In the genomic region with DNA sequence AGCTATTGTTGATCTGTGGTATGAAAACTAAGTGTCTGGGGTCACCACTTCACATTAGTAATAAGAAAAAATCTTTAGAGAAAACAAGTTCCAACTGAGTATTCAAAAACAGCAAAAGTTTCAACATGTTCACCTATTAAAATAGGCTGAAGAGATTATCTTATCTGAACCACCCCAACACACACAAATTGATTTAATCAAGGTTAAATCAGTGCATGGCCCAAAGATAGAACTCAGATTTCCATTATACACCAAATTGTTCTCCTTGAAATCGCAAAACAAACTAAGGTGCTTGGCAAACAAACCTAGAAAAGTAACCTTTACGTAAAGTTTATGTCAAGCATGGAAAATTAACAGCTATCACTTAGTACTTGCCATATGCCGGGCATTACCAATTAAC, we compare ENCODE assay signal across 21 cellular contexts.
A peak's percentile ranks its signal among the peaks of the same experiment; 100 is the strongest.
DNase-seq lines count a peak whose midpoint lies in the region; ATAC-seq and TF ChIP-seq lines count a peak whose summit lies in the region.
"Had no signal": no experiment of that assay in that cellular context is flagged by ENCODE, and none has a peak within 500 bp of the region (broad histone marks: within the 10 kb centered on the region; RNA-seq: fewer than 3 reads in every experiment).

No MANE protein-coding gene starts in this region.

- H3K27ac Mint-ChIP-seq in activated CD4-positive, alpha-beta T cell treated with anti-CD3 and anti-CD28 coated beads, Interleukin-2, amount 10 ng/mL, durations not matched to agents 7 days and 5 days: peak overlapping the region; percentile 4
- H3K27ac Mint-ChIP-seq in activated CD4-positive, alpha-beta T cell treated with anti-CD3 and anti-CD28 coated beads for 36 hours: no peak overlapping the region
- H3K27ac Mint-ChIP-seq in activated T-helper 2 cell treated with anti-CD3 and anti-CD28 coated beads, Interferon-gamma antibody, Interleukin-2, Interleukin-4, amounts not matched to agents 10 μg/mL and 5 μg/mL and 100 μg/mL, durations not matched to agents 14 hours and 24 hours and 36 hours: no peak overlapping the region
- H3K27ac Mint-ChIP-seq: B cell; CD4-positive, CD25-positive, alpha-beta regulatory T cell; CD8-positive, alpha-beta T cell; HFFc6 had no signal

- peaks cover 23% of the 10 kb centered on the region for H3K36me3 Mint-ChIP-seq in activated CD4-positive, alpha-beta T cell treated with anti-CD3 and anti-CD28 coated beads, Interleukin-2, amount 10 ng/mL, durations not matched to agents 7 days and 5 days (ENCODE audit: low read depth)
- H3K36me3 Mint-ChIP-seq in activated CD4-positive, alpha-beta T cell treated with anti-CD3 and anti-CD28 coated beads for 36 hours (ENCODE audit: low read depth): peaks cover 40% of the 10 kb centered on the region
- H3K36me3 Mint-ChIP-seq in activated T-helper 2 cell treated with anti-CD3 and anti-CD28 coated beads, Interferon-gamma antibody, Interleukin-2, Interleukin-4, amounts not matched to agents 10 μg/mL and 5 μg/mL and 100 μg/mL, durations not matched to agents 14 hours and 24 hours and 36 hours (ENCODE audit: low read depth): peaks cover 44% of the 10 kb centered on the region

- no peaks in the 10 kb centered on the region for H3K9me3 ChIP-seq in right lobe of liver
- H3K9me3 ChIP-seq in upper lobe of right lung: no peaks in the 10 kb centered on the region
- H3K9me3 ChIP-seq: BLaER1, Caco-2, HAP-1 had no signal

- no peaks in the 10 kb centered on the region for H3K27me3 Mint-ChIP-seq in activated CD4-positive, alpha-beta T cell treated with anti-CD3 and anti-CD28 coated beads, Interleukin-2, amount 10 ng/mL, durations not matched to agents 7 days and 5 days
- H3K27me3 Mint-ChIP-seq in activated CD4-positive, alpha-beta T cell treated with anti-CD3 and anti-CD28 coated beads for 36 hours: no peaks in the 10 kb centered on the region
- no peaks in the 10 kb centered on the region for H3K27me3 Mint-ChIP-seq in activated T-helper 2 cell treated with anti-CD3 and anti-CD28 coated beads, Interferon-gamma antibody, Interleukin-2, Interleukin-4, amounts not matched to agents 10 μg/mL and 5 μg/mL and 100 μg/mL, durations not matched to agents 14 hours and 24 hours and 36 hours (ENCODE audit: low read depth)
- H3K27me3 Mint-ChIP-seq: B cell; CD4-positive, CD25-positive, alpha-beta regulatory T cell had no signal

- H3K27ac ChIP-seq in VCaP (peak overlapping the region; percentile 26; the same call in 1 of the 2 replicates), right lobe of liver (peak overlapping the region in 2 of 3 donors; percentile 24 to 49), upper lobe of right lung (no peak overlapping the region)
- H3K27ac ChIP-seq: 22Rv1, BLaER1, C4-2B, GM23248 had no signal

- no peaks in the 10 kb centered on the region for H3K36me3 ChIP-seq in right lobe of liver
- peaks cover 11% of the 10 kb centered on the region for H3K36me3 ChIP-seq in upper lobe of right lung
- H3K36me3 ChIP-seq: HAP-1 had no signal

- H3K4me3 ChIP-seq in LNCaP clone FGC (ENCODE audit: low read depth, low read length) (no peak overlapping the region), right lobe of liver (no peak overlapping the region), upper lobe of right lung (no peak overlapping the region)
- H3K4me3 ChIP-seq: BLaER1, GM12878, GM23248, HAP-1 had no signal

- CTCF ChIA-PET in activated CD4-positive, alpha-beta T cell treated with anti-CD3 and anti-CD28 coated beads, Interleukin-2, amount 10 ng/mL, durations not matched to agents 7 days and 5 days (lab: Charles Lee): interaction anchor here (0.7 to 1.1 kb wide), 2 partner anchors 295 to 1440 kb away, joined by 3 to 4 read pairs; no protein-coding TSS in a partner anchor
- CTCF ChIA-PET in activated CD4-positive, alpha-beta T cell treated with anti-CD3 and anti-CD28 coated beads for 36 hours (lab: Charles Lee): interaction anchor here (1.3 kb wide), 1 partner anchor 8 kb away, joined by 3 read pairs; no protein-coding TSS in a partner anchor
- CTCF ChIA-PET in GM10248 (lab: Yijun Ruan, JAX): interaction anchor here (1.1 to 2.6 kb wide), 2 partner anchors 9 to 10 kb away, joined by 3 to 9 read pairs; no protein-coding TSS in a partner anchor

- no peak for TF ChIP-seq CTCF in LNCaP clone FGC (IDR thresholded peaks at IDR 0.05; ENCODE audit: control insufficient read depth, extremely low read depth, insufficient read depth)
- TF ChIP-seq CTCF in VCaP (conservative IDR thresholded peaks at IDR 0.05): no peak
- no peak for TF ChIP-seq CTCF in right lobe of liver (IDR thresholded peaks at IDR 0.05)
- TF ChIP-seq CTCF in GM10248 (IDR thresholded peaks at IDR 0.05; ENCODE audit: control extremely low read depth, extremely low read depth, low read depth, missing control alignments): no peak
- no peak for TF ChIP-seq CTCF in upper lobe of right lung (IDR thresholded peaks at IDR 0.05)

- POLR2A ChIA-PET in activated CD4-positive, alpha-beta T cell treated with anti-CD3 and anti-CD28 coated beads, Interleukin-2, amount 10 ng/mL, durations not matched to agents 7 days and 5 days (lab: Charles Lee): interaction anchor here (0.6 kb wide), 1 partner anchor 1080 kb away, joined by 4 read pairs; no protein-coding TSS in a partner anchor
- POLR2A ChIA-PET in activated CD4-positive, alpha-beta T cell treated with anti-CD3 and anti-CD28 coated beads for 36 hours (lab: Charles Lee): no interaction called here
- POLR2A ChIA-PET in GM10248 (lab: Yijun Ruan, JAX): no interaction called here

- no peaks in the 10 kb centered on the region for H3K9me3 Mint-ChIP-seq in activated CD4-positive, alpha-beta T cell treated with anti-CD3 and anti-CD28 coated beads, Interleukin-2, amount 10 ng/mL, durations not matched to agents 7 days and 5 days
- no peaks in the 10 kb centered on the region for H3K9me3 Mint-ChIP-seq in activated CD4-positive, alpha-beta T cell treated with anti-CD3 and anti-CD28 coated beads for 36 hours (ENCODE audit: low read depth)
- no peaks in the 10 kb centered on the region for H3K9me3 Mint-ChIP-seq in activated T-helper 2 cell treated with anti-CD3 and anti-CD28 coated beads, Interferon-gamma antibody, Interleukin-2, Interleukin-4, amounts not matched to agents 10 μg/mL and 5 μg/mL and 100 μg/mL, durations not matched to agents 14 hours and 24 hours and 36 hours
- H3K9me3 Mint-ChIP-seq: CD8-positive, alpha-beta T cell; HFFc6 had no signal

- H3K4me1 ChIP-seq in right lobe of liver: peaks cover 0 to 7% (median 0%) of the 10 kb centered on the region in 4 donors
- H3K4me1 ChIP-seq in upper lobe of right lung: no peaks in the 10 kb centered on the region
- H3K4me1 ChIP-seq: Caco-2 had no signal

- H3K27me3 ChIP-seq in right lobe of liver (no peaks in the 10 kb centered on the region), upper lobe of right lung (no peaks in the 10 kb centered on the region)
- H3K27me3 ChIP-seq: BLaER1 had no signal

- ATAC-seq in activated CD4-positive, alpha-beta T cell treated with anti-CD3 and anti-CD28 coated beads for 36 hours: no peak
- peak; percentile 45 to 90 (median 64) for ATAC-seq in right lobe of liver
- ATAC-seq in upper lobe of right lung: no peak
- ATAC-seq: CD8-positive, alpha-beta T cell; GM12878 had no signal

- peaks cover 14% of the 10 kb centered on the region for H3K4me1 Mint-ChIP-seq in activated CD4-positive, alpha-beta T cell treated with anti-CD3 and anti-CD28 coated beads, Interleukin-2, amount 10 ng/mL, durations not matched to agents 7 days and 5 days
- H3K4me1 Mint-ChIP-seq in activated CD4-positive, alpha-beta T cell treated with anti-CD3 and anti-CD28 coated beads for 36 hours: peaks cover 13% of the 10 kb centered on the region
- peaks cover 11% of the 10 kb centered on the region for H3K4me1 Mint-ChIP-seq in activated T-helper 2 cell treated with anti-CD3 and anti-CD28 coated beads, Interferon-gamma antibody, Interleukin-2, Interleukin-4, amounts not matched to agents 10 μg/mL and 5 μg/mL and 100 μg/mL, durations not matched to agents 14 hours and 24 hours and 36 hours (ENCODE audit: low read depth)
- H3K4me1 Mint-ChIP-seq: B cell had no signal

- H3K4me3 Mint-ChIP-seq in activated CD4-positive, alpha-beta T cell treated with anti-CD3 and anti-CD28 coated beads, Interleukin-2, amount 10 ng/mL, durations not matched to agents 7 days and 5 days: no peak overlapping the region
- no peak overlapping the region for H3K4me3 Mint-ChIP-seq in activated CD4-positive, alpha-beta T cell treated with anti-CD3 and anti-CD28 coated beads for 36 hours
- no peak overlapping the region for H3K4me3 Mint-ChIP-seq in activated T-helper 2 cell treated with anti-CD3 and anti-CD28 coated beads, Interferon-gamma antibody, Interleukin-2, Interleukin-4, amounts not matched to agents 10 μg/mL and 5 μg/mL and 100 μg/mL, durations not matched to agents 14 hours and 24 hours and 36 hours (ENCODE audit: low read depth)
- H3K4me3 Mint-ChIP-seq: B cell; CD4-positive, CD25-positive, alpha-beta regulatory T cell; CD8-positive, alpha-beta T cell; HFFc6 had no signal

- 41% methylated on average over 3 of the region's 3 CpGs for WGBS in right lobe of liver (ENCODE audit: insufficient coverage, low coverage, low lambda C conversion rate, missing lambda C conversion rate)

- DNase-seq in activated CD4-positive, alpha-beta T cell treated with anti-CD3 and anti-CD28 coated beads, Interleukin-2, amount 10 ng/mL, durations not matched to agents 7 days and 5 days: no peak
- no peak for DNase-seq in activated CD4-positive, alpha-beta T cell treated with anti-CD3 and anti-CD28 coated beads for 36 hours
- DNase-seq in LNCaP clone FGC (ENCODE audit: low read depth) (peak; percentile 2), right lobe of liver (no peak), GM10248 (ENCODE audit: extremely low spot score) (no peak), upper lobe of right lung (no peak)
- no peak for DNase-seq in activated T-helper 2 cell treated with anti-CD3 and anti-CD28 coated beads, Interferon-gamma antibody, Interleukin-2, Interleukin-4, amounts not matched to agents 10 μg/mL and 5 μg/mL and 100 μg/mL, durations not matched to agents 14 hours and 24 hours and 36 hours (ENCODE audit: low spot score)
- DNase-seq: Caco-2; CD4-positive, CD25-positive, alpha-beta regulatory T cell; CD8-positive, alpha-beta T cell; DMS153; DND-41; GM23248; HFFc6 had no signal

- intact Hi-C loops in activated CD4-positive, alpha-beta T cell treated with anti-CD3 and anti-CD28 coated beads for 36 hours (cut with DNase I, micrococcal nuclease): loop anchor here in 1 of 2 experiments (5.0 kb wide), 1 partner anchor 60 kb away; a partner anchor contains a TSS
- intact Hi-C loops in right lobe of liver (cut with DNase I) (no loop called here), upper lobe of right lung (cut with DNase I) (no loop called here)
- intact Hi-C loops in activated T-helper 2 cell treated with anti-CD3 and anti-CD28 coated beads, Interferon-gamma antibody, Interleukin-2, Interleukin-4, amounts not matched to agents 10 μg/mL and 5 μg/mL and 100 μg/mL, durations not matched to agents 14 hours and 24 hours and 36 hours (cut with micrococcal nuclease): no loop called here

- no peak for TF ChIP-seq POLR2A in right lobe of liver (IDR thresholded peaks at IDR 0.05)

Comparison
In these comparisons a context has a peak if more than half of its experiments do, and no peak if none do; other contexts are left out.
1. ATAC-seq: peak in right lobe of liver (4 of 4); none in activated CD4-positive, alpha-beta T cell treated with anti-CD3 and anti-CD28 coated beads for 36 hours (single experiment) and upper lobe of right lung (single experiment).